30 cellular contexts compared by ENCODE assay signal in the genomic region with DNA sequence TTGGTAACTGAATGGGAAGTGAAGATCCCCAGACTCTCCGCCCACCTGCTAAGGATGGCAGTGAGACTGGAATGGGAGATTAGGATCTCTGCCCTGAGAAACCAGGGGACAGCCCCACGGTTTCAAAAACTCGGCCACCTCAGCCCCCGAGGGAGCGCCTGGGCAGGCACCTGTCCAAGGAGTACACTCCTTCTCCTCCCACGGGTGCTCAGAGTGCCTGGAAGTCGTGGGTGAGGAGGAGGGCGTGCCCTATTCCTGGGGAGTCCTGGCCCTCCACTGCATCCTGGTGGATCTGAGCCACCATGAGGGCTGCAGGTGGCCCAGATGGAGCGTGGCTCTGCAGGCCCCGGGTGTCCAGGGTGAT.
"Had no signal": no experiment of that assay in that cellular context is flagged by ENCODE, and none has a peak within 500 bp of the region (broad histone marks: within the 10 kb centered on the region; RNA-seq: fewer than 3 reads in every experiment).

No MANE protein-coding gene starts in this region.

- H3K9me3 ChIP-seq: ascending aorta, breast epithelium, SJCRH30 had no signal

- H3K36me3 ChIP-seq: ascending aorta, breast epithelium, SJCRH30 had no signal

- DNase-seq: activated CD4-positive, alpha-beta T cell treated with anti-CD3 and anti-CD28 coated beads, Interleukin-2, amount 10 ng/mL, durations not matched to agents 24 days and 14 days; activated CD4-positive, alpha-beta T cell treated with anti-CD3 and anti-CD28 coated beads, Interleukin-2, amount 50 U/mL, for 4 hours; activated CD8-positive, alpha-beta T cell treated with anti-CD3 and anti-CD28 coated beads for 36 hours; activated effector memory CD4-positive, alpha-beta T cell treated with anti-CD3 and anti-CD28 coated beads, Interleukin-2, amount 50 U/mL, for 16 hours; activated naive CD4-positive, alpha-beta T cell; activated naive CD4-positive, alpha-beta T cell treated with anti-CD3 and anti-CD28 coated beads, Interleukin-2, amount 50 U/mL, for 16 hours; activated naive CD8-positive, alpha-beta T cell treated with anti-CD3 and anti-CD28 coated beads for 36 hours; activated T-cell treated with anti-CD3 and anti-CD28 coated beads, Interleukin-2, amount 50 U/mL, for 1 hour; activated T-cell treated with anti-CD3 and anti-CD28 coated beads, Interleukin-2, amount 50 U/mL, for 72 hours; amniotic stem cell; NCI-H1092 treated with DMSO at 0.1 percent for 48 hours; NCI-H1417; NCI-H146; NCI-H187; NCI-H2029 treated with DMSO at 0.1 percent for 48 hours; NCI-H2107; NCI-H2171; NCI-H510A; NCI-H526; NCI-H748 treated with DMSO at 0.1 percent for 48 hours; NK-92 treated with Interleukin-12 subunit alpha and Interleukin-12 subunit beta, amount 100 ng/mL, for 24 hours; PC-9; SHP77; SJCRH30; T1000; WERI-Rb-1 had no signal

- H3K4me2 ChIP-seq: PC-9 had no signal

- H3K27ac ChIP-seq: ascending aorta, breast epithelium, PC-9, SJCRH30, SK-N-MC, WERI-Rb-1 had no signal

- H3K4me3 ChIP-seq: ascending aorta, breast epithelium, PC-9, SJCRH30, SK-N-MC had no signal

- H3K27me3 ChIP-seq: ascending aorta, breast epithelium had no signal

- ATAC-seq: activated CD8-positive, alpha-beta T cell treated with anti-CD3 and anti-CD28 coated beads for 36 hours; activated T-cell treated with anti-CD3 and anti-CD28 coated beads, Interleukin-2, amount 50 U/mL, for 72 hours; activated T-helper 17 cell treated with anti-CD3 and anti-CD28 coated beads, Interleukin-2, amount 50 U/mL, for 72 hours had no signal

- H3K4me1 ChIP-seq: ascending aorta, SJCRH30 had no signal

- H2AFZ ChIP-seq: PC-9 had no signal
